In the genomic region with DNA sequence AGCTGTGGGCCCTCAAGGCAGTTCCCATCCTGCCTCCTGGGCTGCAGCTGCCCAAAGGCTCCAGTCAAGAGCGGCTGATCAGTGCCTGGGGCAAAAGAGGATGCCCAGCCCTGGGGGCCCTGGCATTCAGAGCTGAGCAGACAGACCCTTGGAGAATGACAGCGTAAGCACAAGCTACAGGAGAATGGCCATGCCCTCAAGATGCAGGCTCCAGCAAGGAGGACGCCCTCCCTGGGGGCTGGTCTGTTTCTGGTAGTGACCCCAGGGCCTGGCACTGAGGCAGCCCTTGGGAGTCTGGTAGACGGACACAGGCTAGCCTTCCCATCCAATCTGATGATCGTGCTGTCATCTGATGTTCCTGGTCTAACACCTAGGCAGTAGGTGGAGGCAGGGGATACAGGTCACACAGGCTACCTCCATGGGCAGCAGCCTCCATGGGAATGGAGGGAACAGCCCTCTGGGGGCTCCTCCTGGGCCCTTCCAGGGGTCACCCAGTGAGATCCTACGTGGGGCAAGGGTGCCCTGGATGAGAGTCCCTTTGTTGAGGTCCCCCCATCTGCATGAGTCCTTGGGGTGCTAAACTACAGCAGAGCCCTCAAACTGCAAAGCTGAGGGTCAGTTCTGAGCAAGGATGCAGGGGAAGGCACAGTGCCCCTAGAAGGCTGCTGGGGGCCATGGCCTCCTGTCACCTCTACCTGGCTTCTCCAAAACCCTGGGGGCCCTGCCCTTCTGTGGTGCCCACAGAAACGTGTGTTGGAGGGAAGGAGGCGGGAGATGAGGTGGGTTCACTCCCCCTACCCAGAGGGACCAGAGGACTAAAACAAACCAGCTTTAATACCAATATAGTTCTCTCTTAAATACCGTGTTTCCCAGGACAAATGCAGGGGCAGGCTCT, we compare ENCODE assay signal across 10 cellular contexts. TPM values are rescaled to one million over a fixed set of nuclear protein-coding genes. Genes with fewer than 3 reads are reported as not detected.
"Had no signal": no experiment of that assay in that cellular context is flagged by ENCODE, and none has a peak within 500 bp of the region (broad histone marks: within the 10 kb centered on the region; RNA-seq: fewer than 3 reads in every experiment).

No MANE protein-coding gene starts in this region.

- H3K36me3 ChIP-seq: pancreas had no signal

- H3K27ac Mint-ChIP-seq: activated CD8-positive, alpha-beta T cell treated with anti-CD3 and anti-CD28 coated beads, Interleukin-2, amount 10 ng/mL, durations not matched to agents 7 days and 5 days; activated naive CD8-positive, alpha-beta T cell; nephron progenitor cell; stimulated activated naive CD8-positive, alpha-beta T cell treated with anti-CD3 and anti-CD28 coated beads, Interleukin-15, Interleukin-2, amounts not matched to agents 100 ng/mL and 50 ng/mL, for 24 hours; type B pancreatic cell had no signal

- H3K9me3 ChIP-seq: pancreas had no signal

- H3K27me3 ChIP-seq: pancreas had no signal

- H3K4me3 ChIP-seq: pancreas, skin epidermis had no signal

- H3K36me3 Mint-ChIP-seq: brain had no signal

- H3K27ac ChIP-seq: pancreas had no signal

- H3K4me1 ChIP-seq: pancreas had no signal

- H3K9me3 Mint-ChIP-seq: brain; memory B cell; nephron progenitor cell; stimulated activated naive CD8-positive, alpha-beta T cell treated with anti-CD3 and anti-CD28 coated beads, Interleukin-15, Interleukin-2, amounts not matched to agents 100 ng/mL and 50 ng/mL, for 24 hours; type B pancreatic cell had no signal

- H3K4me3 Mint-ChIP-seq: activated CD8-positive, alpha-beta T cell treated with anti-CD3 and anti-CD28 coated beads, Interleukin-2, amount 10 ng/mL, durations not matched to agents 7 days and 5 days; activated naive CD8-positive, alpha-beta T cell; brain; memory B cell; nephron progenitor cell; stimulated activated naive CD8-positive, alpha-beta T cell treated with anti-CD3 and anti-CD28 coated beads, Interleukin-15, Interleukin-2, amounts not matched to agents 100 ng/mL and 50 ng/mL, for 24 hours; type B pancreatic cell had no signal

- H3K4me1 Mint-ChIP-seq: brain had no signal

RNA-seq across cellular contexts. Expression of gene PYGM, which starts 28.8 kb away (rescaled TPM):
- total RNA-seq: epithelial cell of proximal tubule had no signal

RNA-seq across cellular contexts. Expression of gene RASGRP2, which starts 44.6 kb away (rescaled TPM):
- total RNA-seq: epithelial cell of proximal tubule had no signal
